Comparison of ENCODE assay signal across 8 cellular contexts in genomic region chr10:122980209-122981065, GRCh38. TPM values are rescaled to one million over a fixed set of nuclear protein-coding genes. Genes with fewer than 3 reads are reported as not detected.
DNase-seq lines count a peak whose midpoint lies in the region; ATAC-seq and TF ChIP-seq lines count a peak whose summit lies in the region.

TSS of gene PSTK (plus strand) at chr10:122980401. CDS start at chr10:122980480, 79 bp downstream.

- H3K79me1 ChIP-seq in IMR-90 (ENCODE audit: low read depth in 1 of 2, low read length in 2 of 2), result no peaks in the 10 kb centered on the region

- H3K27ac ChIP-seq in IMR-90 (ENCODE audit: insufficient read depth, low read length) (peak within 1 kb of the TSS; percentile 90), OCI-LY3 (ENCODE audit: low read length) (peak within 1 kb of the TSS; percentile 75), epithelial cell of prostate (peak within 1 kb of the TSS; percentile 82)

- DNase-seq in DMS153 treated with DMSO at 0.1 percent for 48 hours (lab: John Stamatoyannopoulos, UW; ENCODE audit: unreplicated experiment) (peak; percentile 84), IMR-90 (peak; percentile 92), activated T-cell treated with anti-CD3 and anti-CD28 coated beads for 4 hours (peak; percentile 78), epithelial cell of prostate (ENCODE audit: low read depth, low spot score) (peak; percentile 50), mucosa of descending colon (peak; percentile 92 to 95 (median 93))
- DNase-seq in stimulated activated CD8-positive, alpha-beta memory T cell treated with anti-CD3 and anti-CD28 coated beads, Interleukin-4, amount 100 ng/mL, for 1 hour (ENCODE audit: low read depth in 2 of 2, low spot score in 1 of 2), result peak; percentile 72

- H3K79me2 ChIP-seq in OCI-LY3 (ENCODE audit: low read length), result no peaks in the 10 kb centered on the region

- peak; percentile 31; the same call in 1 of the 2 replicates for TF ChIP-seq POLR2A in IMR-90 (IDR thresholded peaks at IDR 0.05; ENCODE audit: low read depth, low read length)

- POLR2A ChIA-PET in IMR-90 (lab: Charles Lee; ENCODE audit: unreplicated experiment), result no interaction called here

- WGBS in IMR-90 (ENCODE audit: extremely low coverage in 2 of 2, insufficient read length in 1 of 2), 2 experiments, result 1% methylated on average over 22 of the region's 73 CpGs; no CpG with 5 or more reads in 1 of the 2 experiments

- TF ChIP-seq CTCF in IMR-90 (conservative IDR thresholded peaks at IDR 0.05; ENCODE audit: low read depth, low read length), result peak; percentile 90
- TF ChIP-seq CTCF in OCI-LY3 (IDR thresholded peaks at IDR 0.05; ENCODE audit: low read depth, low read length), result peak; percentile 44
- TF ChIP-seq CTCF in mucosa of descending colon (IDR thresholded peaks at IDR 0.05), result peak; percentile 99

- no peak within 1 kb of the TSS for H2AK5ac ChIP-seq in IMR-90 (ENCODE audit: low read depth, low read length)

- peak; percentile 37 for TF ChIP-seq RAD21 in IMR-90 (IDR thresholded peaks at IDR 0.05; ENCODE audit: low read length)

- H3K9me3 ChIP-seq in IMR-90 (ENCODE audit: control insufficient read depth, insufficient read depth, low read length), result no peaks in the 10 kb centered on the region
- no peaks in the 10 kb centered on the region for H3K9me3 ChIP-seq in OCI-LY3 (ENCODE audit: insufficient read depth, low read length)
- H3K9me3 ChIP-seq in mucosa of descending colon, result no peaks in the 10 kb centered on the region

- H2BK15ac ChIP-seq in IMR-90 (ENCODE audit: low read depth, low read length), result no peak within 1 kb of the TSS

- peak within 1 kb of the TSS; percentile 87 for H2BK5ac ChIP-seq in IMR-90 (ENCODE audit: low read depth, low read length, poor library complexity, severe bottlenecking)

- H2BK20ac ChIP-seq in IMR-90 (ENCODE audit: low read depth, low read length), result no peak within 1 kb of the TSS

- H4K5ac ChIP-seq in IMR-90 (ENCODE audit: low read depth, low read length), result peak within 1 kb of the TSS; percentile 95

- H3K9me1 ChIP-seq in IMR-90 (ENCODE audit: insufficient read depth, low read length), result peaks cover 2% of the 10 kb centered on the region

- CTCF ChIA-PET in IMR-90 (lab: Yijun Ruan, JAX), result interaction anchor here (0.6 to 2.5 kb wide), 8 partner anchors 10 to 180 kb away, joined by 3 to 13 read pairs (median 3); no protein-coding TSS in a partner anchor

- in situ Hi-C loops in IMR-90 (cut with MboI; ENCODE audit: low sequenced_read_pairs), result no loop called here

- H3K23ac ChIP-seq in IMR-90 (ENCODE audit: low read depth, low read length), result no peak within 1 kb of the TSS; the same call in 1 of the 2 replicates

- peak within 1 kb of the TSS; percentile 67 for H3K4ac ChIP-seq in IMR-90 (ENCODE audit: low read depth, low read length)

- BruUV-seq in IMR-90 (replicated peaks; lab: Mats Ljungman, UMichigan), result no TSS peak

- intact Hi-C loops in IMR-90 (cut with micrococcal nuclease) (loop anchor here (10.0 kb wide), 1 partner anchor 336 kb away; no protein-coding TSS in a partner anchor), mucosa of descending colon (cut with DNase I, micrococcal nuclease) (no loop called here)

- peak within 1 kb of the TSS; percentile 96 for H2AFZ ChIP-seq in IMR-90 (replicated peaks; ENCODE audit: low read length, poor library complexity)
- peak within 1 kb of the TSS; percentile 80; the same call in 1 of the 2 replicates for H2AFZ ChIP-seq in OCI-LY3 (ENCODE audit: low read depth, low read length)

- ATAC-seq in GM21529 (IDR thresholded peaks at IDR 0.05; ENCODE audit: unreplicated experiment) (peak; percentile 97), IMR-90 (ENCODE audit: low read depth) (peak; percentile 98), mucosa of descending colon (peak; percentile 100)

- H3K9ac ChIP-seq in IMR-90 (ENCODE audit: low read depth, low read length), result peak within 1 kb of the TSS; percentile 90
- H3K9ac ChIP-seq in OCI-LY3 (ENCODE audit: low read length), result peak within 1 kb of the TSS; percentile 73

- H3K4me1 ChIP-seq in IMR-90 (ENCODE audit: control insufficient read depth, insufficient read depth, low read length) (no peaks in the 10 kb centered on the region), OCI-LY3 (ENCODE audit: low read length) (peaks cover 9% of the 10 kb centered on the region; the same call in 1 of the 2 replicates), mucosa of descending colon (ENCODE audit: low read depth) (peaks cover 5% of the 10 kb centered on the region)

- peak within 1 kb of the TSS; percentile 88 for H4K91ac ChIP-seq in IMR-90 (ENCODE audit: insufficient read depth, low read depth, low read length)

- H3K14ac ChIP-seq in IMR-90 (replicated peaks; ENCODE audit: low read depth, low read length), result no peak within 1 kb of the TSS; the same call in 1 of the 2 replicates

- peak within 1 kb of the TSS; percentile 99 for H3K4me2 ChIP-seq in IMR-90 (ENCODE audit: low read depth, low read length)
- peak within 1 kb of the TSS; percentile 82 for H3K4me2 ChIP-seq in OCI-LY3 (ENCODE audit: low read length)

- peak within 1 kb of the TSS; percentile 68 to 97 for H4K8ac ChIP-seq in IMR-90 (ENCODE audit: low read depth in 2 of 2, low read length in 2 of 2)

- H4K20me1 ChIP-seq in IMR-90 (ENCODE audit: insufficient read depth, low read length), result no peaks in the 10 kb centered on the region
- no peaks in the 10 kb centered on the region for H4K20me1 ChIP-seq in OCI-LY3 (ENCODE audit: insufficient read depth, low read length)

- peak within 1 kb of the TSS; percentile 83 for H3K4me3 ChIP-seq in IMR-90 (ENCODE audit: insufficient read depth, low read depth, low read length)
- H3K4me3 ChIP-seq in OCI-LY3 (ENCODE audit: low read length), result peak within 1 kb of the TSS; percentile 85
- peak within 1 kb of the TSS; percentile 52 for H3K4me3 ChIP-seq in mucosa of descending colon

- H2BK120ac ChIP-seq in IMR-90 (ENCODE audit: low read depth, low read length), result peak within 1 kb of the TSS; percentile 77

- peak within 1 kb of the TSS; percentile 63 for H2AK9ac ChIP-seq in IMR-90 (replicated peaks; ENCODE audit: low read depth, low read length, poor library complexity)

- H3K27me3 ChIP-seq in IMR-90 (ENCODE audit: control insufficient read depth, insufficient read depth, low read length) (no peaks in the 10 kb centered on the region), OCI-LY3 (ENCODE audit: low read depth, low read length) (no peaks in the 10 kb centered on the region)

- dilution Hi-C loops in IMR-90 (cut with HindIII; ENCODE audit: low sequenced_read_pairs, unreplicated experiment), result no loop called here

- H3K56ac ChIP-seq in IMR-90 (ENCODE audit: extremely low read depth, insufficient read depth, low read length), result no peak within 1 kb of the TSS

- H3K36me3 ChIP-seq in IMR-90 (ENCODE audit: control insufficient read depth, insufficient read depth, low read length) (no peaks in the 10 kb centered on the region), OCI-LY3 (replicated peaks; ENCODE audit: low read depth, low read length) (no peaks in the 10 kb centered on the region), mucosa of descending colon (ENCODE audit: low read depth) (no peaks in the 10 kb centered on the region)

- peak within 1 kb of the TSS; percentile 50; the same call in 1 of the 2 replicates for H3K18ac ChIP-seq in IMR-90 (ENCODE audit: low read depth, low read length)

TF ChIP-seq in IMR-90, 13 proteins besides CTCF, POLR2A, EP300 and RAD21:
- TF ChIP-seq MAFK (IDR thresholded peaks at IDR 0.05; ENCODE audit: low read depth, low read length) (no peak), RFX5 (IDR thresholded peaks at IDR 0.05; ENCODE audit: low read depth, low read length) (no peak), CHD1 (IDR thresholded peaks at IDR 0.05; ENCODE audit: low read depth, low read length) (no peak), MAZ (IDR thresholded peaks at IDR 0.05; ENCODE audit: borderline replicate concordance, low read depth, low read length) (peak; percentile 45; the same call in 1 of the 2 replicates), RCOR1 (IDR thresholded peaks at IDR 0.05; ENCODE audit: insufficient replicate concordance, low read length) (peak; percentile 62), CEBPB (IDR thresholded peaks at IDR 0.05; ENCODE audit: low read depth, low read length) (peak; percentile 66), NFE2L2 (IDR thresholded peaks at IDR 0.05; ENCODE audit: low read depth, low read length) (no peak), SMC3 (IDR thresholded peaks at IDR 0.05; ENCODE audit: low read depth, low read length) (peak; percentile 29), MXI1 (IDR thresholded peaks at IDR 0.05; ENCODE audit: borderline replicate concordance, low read depth, low read length) (peak; percentile 22; the same call in 1 of the 2 replicates), USF2 (IDR thresholded peaks at IDR 0.05; ENCODE audit: low read depth, low read length) (no peak), FOS (IDR thresholded peaks at IDR 0.05; ENCODE audit: low read depth, low read length) (peak; percentile 38; the same call in 1 of the 2 replicates)

RNA-seq across cellular contexts. Expression of gene PSTK, which starts in this region (rescaled TPM):
- 4.1 and 4.7 TPM in 2 replicates for total RNA-seq in IMR-90 (2012; rRNA removed)
- polyA plus RNA-seq in IMR-90 (2012; rRNA removed), result 4.2 and 5.4 TPM in 2 replicates
- polyA plus RNA-seq in IMR-90 (2012; cell fraction: cytosol; rRNA removed), result 1.2 and 1.7 TPM in 2 replicates
- polyA plus RNA-seq in IMR-90 (2012; cell fraction: nucleus; rRNA removed; ENCODE audit: low replicate concordance), result 1.6 and 7.1 TPM in 2 replicates
- total RNA-seq in mucosa of descending colon, result 1 to 10 TPM; 2.0 to 4.2 (median 3.1) TPM

Comparison
In these comparisons a context has a peak if more than half of its experiments do, and no peak if none do; other contexts are left out.
1. Peak in every context shown above with its lines: DNase-seq, ATAC-seq, H3K4me3 ChIP-seq and H3K27ac ChIP-seq.
2. CTCF ChIP-seq: peak in every context shown above with its lines; median percentile 99 in mucosa of descending colon; 90 in IMR-90; 44 in OCI-LY3.